In the genomic region with DNA sequence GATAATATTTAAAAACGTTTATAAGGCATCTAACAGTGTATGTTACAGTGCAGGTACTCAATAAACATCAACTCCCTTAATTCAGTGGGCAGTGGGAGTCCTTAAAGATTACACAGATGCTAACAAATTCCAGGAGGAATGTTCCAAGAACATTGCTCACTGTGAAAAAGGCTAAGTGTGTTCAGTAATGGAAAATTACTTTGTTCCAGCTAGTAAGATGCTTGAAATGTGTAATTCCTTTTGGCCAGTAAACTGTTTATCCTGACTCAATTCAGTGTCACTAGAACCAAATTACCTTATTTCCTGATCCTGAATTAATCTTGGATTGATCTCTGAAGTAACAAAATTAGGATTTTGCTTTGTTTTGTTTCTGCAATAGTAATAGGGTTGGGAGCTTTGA, we compare ENCODE assay signal across 25 cellular contexts. TPM values are rescaled to one million over a fixed set of nuclear protein-coding genes. Genes with fewer than 3 reads are reported as not detected.
"Had no signal": no experiment of that assay in that cellular context is flagged by ENCODE, and none has a peak within 500 bp of the region (broad histone marks: within the 10 kb centered on the region; RNA-seq: fewer than 3 reads in every experiment).

No MANE protein-coding gene starts in this region.

- H3K9me3 Mint-ChIP-seq: activated naive CD8-positive, alpha-beta T cell treated with anti-CD3 and anti-CD28 coated beads, Interleukin-2, amount 10 ng/mL, durations not matched to agents 7 days and 5 days; activated T-cell treated with anti-CD3 and anti-CD28 coated beads, Interleukin-2, amount 50 U/mL, for 4 hours; endodermal cell; type B pancreatic cell had no signal

- H3K36me3 Mint-ChIP-seq: activated naive CD8-positive, alpha-beta T cell treated with anti-CD3 and anti-CD28 coated beads, Interleukin-2, amount 10 ng/mL, durations not matched to agents 7 days and 5 days; naive thymus-derived CD8-positive, alpha-beta T cell; neural progenitor cell; type B pancreatic cell had no signal

- DNase-seq: activated CD4-positive, alpha-beta T cell treated with anti-CD3 and anti-CD28 coated beads for 4 hours; activated CD4-positive, alpha-beta T cell treated with anti-CD3 and anti-CD28 coated beads, Interleukin-2, amount 50 U/mL, for 48 hours; activated CD4-positive, CD25-positive, alpha-beta regulatory T cell; activated CD8-positive, alpha-beta memory T cell treated with anti-CD3 and anti-CD28 coated beads, Interleukin-2, amount 50 U/mL, for 48 hours; activated naive CD4-positive, alpha-beta T cell treated with Interleukin-2 at 50 U/mL for 16 hours; activated naive CD8-positive, alpha-beta T cell treated with anti-CD3 and anti-CD28 coated beads, Interleukin-2, amount 10 ng/mL, durations not matched to agents 7 days and 5 days; activated T-cell treated with anti-CD3 and anti-CD28 coated beads, Interleukin-2, amount 50 U/mL, for 4 hours; amniotic stem cell; cerebellar nuclear complex; endodermal cell; heart right ventricle; kidney; lower lobe of right lung; naive thymus-derived CD8-positive, alpha-beta T cell; posterior cingulate gyrus; right lobe of liver; small intestine; stimulated activated CD4-positive, alpha-beta T cell treated with anti-CD3 and anti-CD28 coated beads, Interleukin-15, amount 100 ng/mL, for 24 hours; stimulated activated naive CD4-positive, alpha-beta T cell had no signal

- H3K4me2 ChIP-seq: neural progenitor cell had no signal

- H3K27ac ChIP-seq: coronary artery, heart right ventricle, lower lobe of right lung, neural progenitor cell, right lobe of liver, thoracic aorta had no signal

- H3K36me3 ChIP-seq: heart right ventricle, lower lobe of right lung, neural progenitor cell, right lobe of liver, thoracic aorta had no signal

- H3K4me1 Mint-ChIP-seq: activated naive CD8-positive, alpha-beta T cell treated with anti-CD3 and anti-CD28 coated beads, Interleukin-2, amount 10 ng/mL, durations not matched to agents 7 days and 5 days; endodermal cell; naive thymus-derived CD8-positive, alpha-beta T cell had no signal

- H3K4me1 ChIP-seq: lower lobe of right lung, right lobe of liver had no signal

- H3K9me3 ChIP-seq: heart right ventricle, lower lobe of right lung, right lobe of liver, thoracic aorta had no signal

- ATAC-seq: activated T-cell treated with anti-CD3 and anti-CD28 coated beads, Interleukin-2, amount 50 U/mL, for 4 hours; heart right ventricle; lower lobe of right lung; naive thymus-derived CD8-positive, alpha-beta T cell; right lobe of liver had no signal

- H2AFZ ChIP-seq: neural progenitor cell had no signal

- H3K9ac ChIP-seq: neural progenitor cell had no signal

- H3K27me3 Mint-ChIP-seq: activated naive CD8-positive, alpha-beta T cell treated with anti-CD3 and anti-CD28 coated beads, Interleukin-2, amount 10 ng/mL, durations not matched to agents 7 days and 5 days; naive thymus-derived CD8-positive, alpha-beta T cell; type B pancreatic cell had no signal

- H3K27ac Mint-ChIP-seq: activated naive CD8-positive, alpha-beta T cell treated with anti-CD3 and anti-CD28 coated beads, Interleukin-2, amount 10 ng/mL, durations not matched to agents 7 days and 5 days; endodermal cell; naive thymus-derived CD8-positive, alpha-beta T cell; neural progenitor cell; T-helper 1 cell treated with Interleukin-12 subunit alpha and Interleukin-12 subunit beta and Interleukin-4 antibody, amounts not matched to agents 30 μg/mL and 1 μg/mL, for 36 hours; type B pancreatic cell had no signal

- H3K27me3 ChIP-seq: heart right ventricle, neural progenitor cell, right lobe of liver had no signal

- H3K4me3 ChIP-seq: coronary artery, heart right ventricle, lower lobe of right lung, neural progenitor cell, right lobe of liver, thoracic aorta had no signal

- H3K4me3 Mint-ChIP-seq: activated naive CD8-positive, alpha-beta T cell treated with anti-CD3 and anti-CD28 coated beads, Interleukin-2, amount 10 ng/mL, durations not matched to agents 7 days and 5 days; activated T-cell treated with anti-CD3 and anti-CD28 coated beads, Interleukin-2, amount 50 U/mL, for 4 hours; endodermal cell; naive thymus-derived CD8-positive, alpha-beta T cell; neural progenitor cell; T-helper 1 cell treated with Interleukin-12 subunit alpha and Interleukin-12 subunit beta and Interleukin-4 antibody, amounts not matched to agents 30 μg/mL and 1 μg/mL, for 36 hours; type B pancreatic cell had no signal

RNA-seq across cellular contexts. Expression of gene SEMA6D, which starts 54.2 kb away (rescaled TPM):
- total RNA-seq: activated CD8-positive, alpha-beta memory T cell treated with anti-CD3 and anti-CD28 coated beads for 36 hours; activated naive CD8-positive, alpha-beta T cell treated with anti-CD3 and anti-CD28 coated beads, Interleukin-2, amount 10 ng/mL, durations not matched to agents 7 days and 5 days; activated T-cell treated with anti-CD3 and anti-CD28 coated beads, Interleukin-2, amount 50 U/mL, for 4 hours; naive thymus-derived CD8-positive, alpha-beta T cell had no signal
- polyA plus RNA-seq: naive thymus-derived CD8-positive, alpha-beta T cell had no signal
